Comparison of ENCODE assay signal across 1 cellular context in the genomic region with DNA sequence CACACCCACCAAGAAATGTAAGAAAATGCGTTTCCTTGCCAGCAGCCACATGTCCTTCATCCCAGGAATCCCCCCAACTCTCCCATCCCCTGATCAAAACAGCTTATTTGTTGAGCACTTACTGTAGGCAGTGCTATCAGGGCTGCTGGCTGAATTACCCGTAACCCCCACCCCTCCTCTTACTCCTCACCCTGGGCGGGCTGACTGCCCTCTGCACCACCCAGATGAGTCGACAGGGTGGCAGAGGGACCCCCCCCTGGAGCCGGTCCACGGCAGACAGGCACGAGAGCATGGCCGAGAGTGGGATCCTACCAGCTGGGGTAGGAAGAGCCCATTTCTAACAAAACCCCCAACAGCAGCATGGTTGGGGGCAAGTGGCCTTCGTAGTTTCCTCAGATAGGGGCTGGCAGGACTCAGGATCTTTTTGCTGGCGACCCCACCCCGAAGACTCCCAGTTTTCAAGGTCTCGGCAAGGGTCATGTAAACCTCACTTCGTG.
A peak's percentile ranks its signal among the peaks of the same experiment; 100 is the strongest.
TF ChIP-seq lines count a peak whose summit lies in the region.

No MANE protein-coding gene starts in this region.

TF ChIP-seq in HEK293, 187 proteins besides CTCF, POLR2A, EP300 and RAD21 (continued from another document and continues in another):
- TF ChIP-seq, protein P1, sequence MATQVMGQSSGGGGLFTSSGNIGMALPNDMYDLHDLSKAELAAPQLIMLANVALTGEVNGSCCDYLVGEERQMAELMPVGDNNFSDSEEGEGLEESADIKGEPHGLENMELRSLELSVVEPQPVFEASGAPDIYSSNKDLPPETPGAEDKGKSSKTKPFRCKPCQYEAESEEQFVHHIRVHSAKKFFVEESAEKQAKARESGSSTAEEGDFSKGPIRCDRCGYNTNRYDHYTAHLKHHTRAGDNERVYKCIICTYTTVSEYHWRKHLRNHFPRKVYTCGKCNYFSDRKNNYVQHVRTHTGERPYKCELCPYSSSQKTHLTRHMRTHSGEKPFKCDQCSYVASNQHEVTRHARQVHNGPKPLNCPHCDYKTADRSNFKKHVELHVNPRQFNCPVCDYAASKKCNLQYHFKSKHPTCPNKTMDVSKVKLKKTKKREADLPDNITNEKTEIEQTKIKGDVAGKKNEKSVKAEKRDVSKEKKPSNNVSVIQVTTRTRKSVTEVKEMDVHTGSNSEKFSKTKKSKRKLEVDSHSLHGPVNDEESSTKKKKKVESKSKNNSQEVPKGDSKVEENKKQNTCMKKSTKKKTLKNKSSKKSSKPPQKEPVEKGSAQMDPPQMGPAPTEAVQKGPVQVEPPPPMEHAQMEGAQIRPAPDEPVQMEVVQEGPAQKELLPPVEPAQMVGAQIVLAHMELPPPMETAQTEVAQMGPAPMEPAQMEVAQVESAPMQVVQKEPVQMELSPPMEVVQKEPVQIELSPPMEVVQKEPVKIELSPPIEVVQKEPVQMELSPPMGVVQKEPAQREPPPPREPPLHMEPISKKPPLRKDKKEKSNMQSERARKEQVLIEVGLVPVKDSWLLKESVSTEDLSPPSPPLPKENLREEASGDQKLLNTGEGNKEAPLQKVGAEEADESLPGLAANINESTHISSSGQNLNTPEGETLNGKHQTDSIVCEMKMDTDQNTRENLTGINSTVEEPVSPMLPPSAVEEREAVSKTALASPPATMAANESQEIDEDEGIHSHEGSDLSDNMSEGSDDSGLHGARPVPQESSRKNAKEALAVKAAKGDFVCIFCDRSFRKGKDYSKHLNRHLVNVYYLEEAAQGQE (tag by site-specific recombination; IDR thresholded peaks at IDR 0.05), result no peak
- TF ChIP-seq ZNF121 (tag by site-specific recombination; IDR thresholded peaks at IDR 0.05) (no peak), ZNF114 (tag by site-specific recombination; IDR thresholded peaks at IDR 0.05) (no peak), ZNF510 (tag by site-specific recombination; IDR thresholded peaks at IDR 0.05; ENCODE audit: insufficient replicate concordance) (no peak), ZNF660 (tag by site-specific recombination; IDR thresholded peaks at IDR 0.05) (no peak), ZNF747 (tag by site-specific recombination; IDR thresholded peaks at IDR 0.05) (no peak), SCRT2 (tag by site-specific recombination; IDR thresholded peaks at IDR 0.05) (no peak), OVOL3 (tag by site-specific recombination; IDR thresholded peaks at IDR 0.05) (no peak), ZNF112 (tag by site-specific recombination; IDR thresholded peaks at IDR 0.05) (no peak), ZNF341 (tag by site-specific recombination; IDR thresholded peaks at IDR 0.05; ENCODE audit: low read depth) (no peak), SP7 (tag by site-specific recombination; IDR thresholded peaks at IDR 0.05) (no peak), ZNF155 (tag by site-specific recombination; IDR thresholded peaks at IDR 0.05) (no peak), KLF10 (tag by site-specific recombination; IDR thresholded peaks at IDR 0.05) (no peak), ZNF221 (tag by site-specific recombination; IDR thresholded peaks at IDR 0.05; ENCODE audit: borderline replicate concordance) (no peak), ZNF677 (tag by site-specific recombination; IDR thresholded peaks at IDR 0.05) (peak; percentile 32; the same call in 1 of the 2 replicates), ZNF843 (tag by site-specific recombination; IDR thresholded peaks at IDR 0.05) (no peak), ZNF214 (tag by site-specific recombination; IDR thresholded peaks at IDR 0.05; ENCODE audit: borderline replicate concordance) (no peak), BCL11A (tag by site-specific recombination; IDR thresholded peaks at IDR 0.05; ENCODE audit: low read depth) (no peak), ZBTB20 (tag by site-specific recombination; IDR thresholded peaks at IDR 0.05) (peak; percentile 32; the same call in 1 of the 2 replicates), ZNF311 (tag by site-specific recombination; IDR thresholded peaks at IDR 0.05; ENCODE audit: borderline replicate concordance) (no peak), ZSCAN16 (tag by site-specific recombination; IDR thresholded peaks at IDR 0.05) (no peak), GLI2 (tag by site-specific recombination; IDR thresholded peaks at IDR 0.05; ENCODE audit: borderline replicate concordance, low read depth) (no peak), KLF7 (tag by site-specific recombination; IDR thresholded peaks at IDR 0.05; ENCODE audit: borderline replicate concordance) (0 out of 2 replicates have a peak, but pooled peaks have one; percentile 8), ZNF404 (tag by site-specific recombination; IDR thresholded peaks at IDR 0.05) (no peak), ZNF664 (tag by site-specific recombination; IDR thresholded peaks at IDR 0.05) (peak; percentile 97), ZNF473 (tag by site-specific recombination; IDR thresholded peaks at IDR 0.05) (no peak), GLIS2 (tag by site-specific recombination; IDR thresholded peaks at IDR 0.05) (peak; percentile 81; the same call in 1 of the 2 replicates), ZNF24 (tag by site-specific recombination; IDR thresholded peaks at IDR 0.05) (no peak), WT1 (tag by site-specific recombination; IDR thresholded peaks at IDR 0.05) (no peak), GLIS1 (tag by site-specific recombination; IDR thresholded peaks at IDR 0.05) (peak; percentile 27), ZNF416 (tag by site-specific recombination; IDR thresholded peaks at IDR 0.05) (no peak), TRIM28 (IDR thresholded peaks at IDR 0.05; ENCODE audit: borderline replicate concordance, low read length) (no peak), ZNF785 (tag by site-specific recombination; IDR thresholded peaks at IDR 0.05) (no peak), IKZF3 (tag by site-specific recombination; IDR thresholded peaks at IDR 0.05) (no peak), ZEB2 (tag by site-specific recombination; IDR thresholded peaks at IDR 0.05) (no peak), ZNF23 (tag by site-specific recombination; IDR thresholded peaks at IDR 0.05; ENCODE audit: borderline replicate concordance) (no peak), ZNF707 (tag by site-specific recombination; IDR thresholded peaks at IDR 0.05) (no peak), ZNF48 (tag by site-specific recombination; IDR thresholded peaks at IDR 0.05) (no peak), ZNF670 (tag by site-specific recombination; IDR thresholded peaks at IDR 0.05; ENCODE audit: low read depth) (no peak), SP3 (tag by site-specific recombination; IDR thresholded peaks at IDR 0.05) (no peak)
- TF ChIP-seq, protein P2, sequence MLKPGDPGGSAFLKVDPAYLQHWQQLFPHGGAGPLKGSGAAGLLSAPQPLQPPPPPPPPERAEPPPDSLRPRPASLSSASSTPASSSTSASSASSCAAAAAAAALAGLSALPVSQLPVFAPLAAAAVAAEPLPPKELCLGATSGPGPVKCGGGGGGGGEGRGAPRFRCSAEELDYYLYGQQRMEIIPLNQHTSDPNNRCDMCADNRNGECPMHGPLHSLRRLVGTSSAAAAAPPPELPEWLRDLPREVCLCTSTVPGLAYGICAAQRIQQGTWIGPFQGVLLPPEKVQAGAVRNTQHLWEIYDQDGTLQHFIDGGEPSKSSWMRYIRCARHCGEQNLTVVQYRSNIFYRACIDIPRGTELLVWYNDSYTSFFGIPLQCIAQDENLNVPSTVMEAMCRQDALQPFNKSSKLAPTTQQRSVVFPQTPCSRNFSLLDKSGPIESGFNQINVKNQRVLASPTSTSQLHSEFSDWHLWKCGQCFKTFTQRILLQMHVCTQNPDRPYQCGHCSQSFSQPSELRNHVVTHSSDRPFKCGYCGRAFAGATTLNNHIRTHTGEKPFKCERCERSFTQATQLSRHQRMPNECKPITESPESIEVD (tag by site-specific recombination; IDR thresholded peaks at IDR 0.05), result no peak
- TF ChIP-seq, protein P3, sequence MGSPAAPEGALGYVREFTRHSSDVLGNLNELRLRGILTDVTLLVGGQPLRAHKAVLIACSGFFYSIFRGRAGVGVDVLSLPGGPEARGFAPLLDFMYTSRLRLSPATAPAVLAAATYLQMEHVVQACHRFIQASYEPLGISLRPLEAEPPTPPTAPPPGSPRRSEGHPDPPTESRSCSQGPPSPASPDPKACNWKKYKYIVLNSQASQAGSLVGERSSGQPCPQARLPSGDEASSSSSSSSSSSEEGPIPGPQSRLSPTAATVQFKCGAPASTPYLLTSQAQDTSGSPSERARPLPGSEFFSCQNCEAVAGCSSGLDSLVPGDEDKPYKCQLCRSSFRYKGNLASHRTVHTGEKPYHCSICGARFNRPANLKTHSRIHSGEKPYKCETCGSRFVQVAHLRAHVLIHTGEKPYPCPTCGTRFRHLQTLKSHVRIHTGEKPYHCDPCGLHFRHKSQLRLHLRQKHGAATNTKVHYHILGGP (tag by site-specific recombination; IDR thresholded peaks at IDR 0.05), result no peak
- TF ChIP-seq, protein P4, sequence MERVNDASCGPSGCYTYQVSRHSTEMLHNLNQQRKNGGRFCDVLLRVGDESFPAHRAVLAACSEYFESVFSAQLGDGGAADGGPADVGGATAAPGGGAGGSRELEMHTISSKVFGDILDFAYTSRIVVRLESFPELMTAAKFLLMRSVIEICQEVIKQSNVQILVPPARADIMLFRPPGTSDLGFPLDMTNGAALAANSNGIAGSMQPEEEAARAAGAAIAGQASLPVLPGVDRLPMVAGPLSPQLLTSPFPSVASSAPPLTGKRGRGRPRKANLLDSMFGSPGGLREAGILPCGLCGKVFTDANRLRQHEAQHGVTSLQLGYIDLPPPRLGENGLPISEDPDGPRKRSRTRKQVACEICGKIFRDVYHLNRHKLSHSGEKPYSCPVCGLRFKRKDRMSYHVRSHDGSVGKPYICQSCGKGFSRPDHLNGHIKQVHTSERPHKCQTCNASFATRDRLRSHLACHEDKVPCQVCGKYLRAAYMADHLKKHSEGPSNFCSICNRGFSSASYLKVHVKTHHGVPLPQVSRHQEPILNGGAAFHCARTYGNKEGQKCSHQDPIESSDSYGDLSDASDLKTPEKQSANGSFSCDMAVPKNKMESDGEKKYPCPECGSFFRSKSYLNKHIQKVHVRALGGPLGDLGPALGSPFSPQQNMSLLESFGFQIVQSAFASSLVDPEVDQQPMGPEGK (tag by site-specific recombination; IDR thresholded peaks at IDR 0.05), result no peak
- TF ChIP-seq, protein P5, sequence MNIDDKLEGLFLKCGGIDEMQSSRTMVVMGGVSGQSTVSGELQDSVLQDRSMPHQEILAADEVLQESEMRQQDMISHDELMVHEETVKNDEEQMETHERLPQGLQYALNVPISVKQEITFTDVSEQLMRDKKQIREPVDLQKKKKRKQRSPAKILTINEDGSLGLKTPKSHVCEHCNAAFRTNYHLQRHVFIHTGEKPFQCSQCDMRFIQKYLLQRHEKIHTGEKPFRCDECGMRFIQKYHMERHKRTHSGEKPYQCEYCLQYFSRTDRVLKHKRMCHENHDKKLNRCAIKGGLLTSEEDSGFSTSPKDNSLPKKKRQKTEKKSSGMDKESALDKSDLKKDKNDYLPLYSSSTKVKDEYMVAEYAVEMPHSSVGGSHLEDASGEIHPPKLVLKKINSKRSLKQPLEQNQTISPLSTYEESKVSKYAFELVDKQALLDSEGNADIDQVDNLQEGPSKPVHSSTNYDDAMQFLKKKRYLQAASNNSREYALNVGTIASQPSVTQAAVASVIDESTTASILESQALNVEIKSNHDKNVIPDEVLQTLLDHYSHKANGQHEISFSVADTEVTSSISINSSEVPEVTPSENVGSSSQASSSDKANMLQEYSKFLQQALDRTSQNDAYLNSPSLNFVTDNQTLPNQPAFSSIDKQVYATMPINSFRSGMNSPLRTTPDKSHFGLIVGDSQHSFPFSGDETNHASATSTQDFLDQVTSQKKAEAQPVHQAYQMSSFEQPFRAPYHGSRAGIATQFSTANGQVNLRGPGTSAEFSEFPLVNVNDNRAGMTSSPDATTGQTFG (tag by site-specific recombination; IDR thresholded peaks at IDR 0.05; ENCODE audit: borderline replicate concordance), result no peak
- TF ChIP-seq, protein P6, sequence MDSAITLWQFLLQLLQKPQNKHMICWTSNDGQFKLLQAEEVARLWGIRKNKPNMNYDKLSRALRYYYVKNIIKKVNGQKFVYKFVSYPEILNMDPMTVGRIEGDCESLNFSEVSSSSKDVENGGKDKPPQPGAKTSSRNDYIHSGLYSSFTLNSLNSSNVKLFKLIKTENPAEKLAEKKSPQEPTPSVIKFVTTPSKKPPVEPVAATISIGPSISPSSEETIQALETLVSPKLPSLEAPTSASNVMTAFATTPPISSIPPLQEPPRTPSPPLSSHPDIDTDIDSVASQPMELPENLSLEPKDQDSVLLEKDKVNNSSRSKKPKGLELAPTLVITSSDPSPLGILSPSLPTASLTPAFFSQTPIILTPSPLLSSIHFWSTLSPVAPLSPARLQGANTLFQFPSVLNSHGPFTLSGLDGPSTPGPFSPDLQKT (IDR thresholded peaks at IDR 0.05; ENCODE audit: borderline replicate concordance, low read depth, low read length), result no peak
- TF ChIP-seq, protein P7, sequence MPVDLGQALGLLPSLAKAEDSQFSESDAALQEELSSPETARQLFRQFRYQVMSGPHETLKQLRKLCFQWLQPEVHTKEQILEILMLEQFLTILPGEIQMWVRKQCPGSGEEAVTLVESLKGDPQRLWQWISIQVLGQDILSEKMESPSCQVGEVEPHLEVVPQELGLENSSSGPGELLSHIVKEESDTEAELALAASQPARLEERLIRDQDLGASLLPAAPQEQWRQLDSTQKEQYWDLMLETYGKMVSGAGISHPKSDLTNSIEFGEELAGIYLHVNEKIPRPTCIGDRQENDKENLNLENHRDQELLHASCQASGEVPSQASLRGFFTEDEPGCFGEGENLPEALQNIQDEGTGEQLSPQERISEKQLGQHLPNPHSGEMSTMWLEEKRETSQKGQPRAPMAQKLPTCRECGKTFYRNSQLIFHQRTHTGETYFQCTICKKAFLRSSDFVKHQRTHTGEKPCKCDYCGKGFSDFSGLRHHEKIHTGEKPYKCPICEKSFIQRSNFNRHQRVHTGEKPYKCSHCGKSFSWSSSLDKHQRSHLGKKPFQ (tag by site-specific recombination; IDR thresholded peaks at IDR 0.05), result no peak
- TF ChIP-seq, protein P8, sequence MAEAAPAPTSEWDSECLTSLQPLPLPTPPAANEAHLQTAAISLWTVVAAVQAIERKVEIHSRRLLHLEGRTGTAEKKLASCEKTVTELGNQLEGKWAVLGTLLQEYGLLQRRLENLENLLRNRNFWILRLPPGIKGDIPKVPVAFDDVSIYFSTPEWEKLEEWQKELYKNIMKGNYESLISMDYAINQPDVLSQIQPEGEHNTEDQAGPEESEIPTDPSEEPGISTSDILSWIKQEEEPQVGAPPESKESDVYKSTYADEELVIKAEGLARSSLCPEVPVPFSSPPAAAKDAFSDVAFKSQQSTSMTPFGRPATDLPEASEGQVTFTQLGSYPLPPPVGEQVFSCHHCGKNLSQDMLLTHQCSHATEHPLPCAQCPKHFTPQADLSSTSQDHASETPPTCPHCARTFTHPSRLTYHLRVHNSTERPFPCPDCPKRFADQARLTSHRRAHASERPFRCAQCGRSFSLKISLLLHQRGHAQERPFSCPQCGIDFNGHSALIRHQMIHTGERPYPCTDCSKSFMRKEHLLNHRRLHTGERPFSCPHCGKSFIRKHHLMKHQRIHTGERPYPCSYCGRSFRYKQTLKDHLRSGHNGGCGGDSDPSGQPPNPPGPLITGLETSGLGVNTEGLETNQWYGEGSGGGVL (tag by site-specific recombination; IDR thresholded peaks at IDR 0.05), result 0 out of 2 replicates have a peak, but pooled peaks have one; percentile 5
- TF ChIP-seq, protein P9, sequence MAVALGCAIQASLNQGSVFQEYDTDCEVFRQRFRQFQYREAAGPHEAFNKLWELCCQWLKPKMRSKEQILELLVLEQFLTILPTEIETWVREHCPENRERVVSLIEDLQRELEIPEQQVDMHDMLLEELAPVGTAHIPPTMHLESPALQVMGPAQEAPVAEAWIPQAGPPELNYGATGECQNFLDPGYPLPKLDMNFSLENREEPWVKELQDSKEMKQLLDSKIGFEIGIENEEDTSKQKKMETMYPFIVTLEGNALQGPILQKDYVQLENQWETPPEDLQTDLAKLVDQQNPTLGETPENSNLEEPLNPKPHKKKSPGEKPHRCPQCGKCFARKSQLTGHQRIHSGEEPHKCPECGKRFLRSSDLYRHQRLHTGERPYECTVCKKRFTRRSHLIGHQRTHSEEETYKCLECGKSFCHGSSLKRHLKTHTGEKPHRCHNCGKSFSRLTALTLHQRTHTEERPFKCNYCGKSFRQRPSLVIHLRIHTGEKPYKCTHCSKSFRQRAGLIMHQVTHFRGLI (tag by site-specific recombination; IDR thresholded peaks at IDR 0.05), result no peak
